ENCODE assay signal across 8 cellular contexts in the genomic region with DNA sequence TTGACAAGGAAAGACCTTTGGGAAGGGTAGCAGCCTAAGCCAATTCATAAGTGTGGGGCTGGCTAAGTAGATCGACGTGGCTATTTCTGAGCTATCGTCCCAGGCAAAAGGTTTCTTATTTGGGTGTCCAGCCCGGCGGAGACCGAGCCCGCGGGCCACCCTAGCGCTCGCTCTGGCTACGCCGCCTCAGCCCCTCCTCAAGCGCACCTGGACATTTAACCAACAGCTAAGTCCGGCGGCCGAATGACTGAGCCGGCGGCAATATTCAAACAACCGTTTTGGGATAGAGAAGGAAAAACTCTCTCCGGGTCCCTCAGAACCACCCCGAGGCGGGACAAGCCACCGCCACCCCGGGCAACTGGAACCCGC. TPM values are rescaled to one million over a fixed set of nuclear protein-coding genes. Genes with fewer than 3 reads are reported as not detected.
A peak's percentile ranks its signal among the peaks of the same experiment; 100 is the strongest.
DNase-seq lines count a peak whose midpoint lies in the region; ATAC-seq and TF ChIP-seq lines count a peak whose summit lies in the region.

No MANE protein-coding gene starts in this region.

- H3K4me2 ChIP-seq in mammary epithelial cell (ENCODE audit: insufficient read depth, low read depth, low read length) = peak overlapping the region; percentile 88

- H3K27me3 ChIP-seq in mammary epithelial cell (ENCODE audit: insufficient read depth, low read length) = no peaks in the 10 kb centered on the region
- no peaks in the 10 kb centered on the region for H3K27me3 ChIP-seq in layer of hippocampus (ENCODE audit: control insufficient read depth, insufficient read depth, low read length)

- ATAC-seq in HG02571 (IDR thresholded peaks at IDR 0.05; ENCODE audit: unreplicated experiment) = peak; percentile 26
- ATAC-seq in stimulated activated naive B cell treated with anti-CD40 and anti-IgM and Interleukin-4, amounts not matched to agents 10 μg/mL and 1 μg/mL and 100 μg/mL, for 72 hours (replicated peaks) = peak; percentile 30 to 35

- no peak for TF ChIP-seq CTCF in mammary epithelial cell (conservative IDR thresholded peaks at IDR 0.05 in 1 of 2, IDR thresholded peaks at IDR 0.05 in 1 of 2; ENCODE audit: extremely low read depth in 1 of 2, insufficient read depth in 1 of 2, low read depth in 1 of 2, low read length in 2 of 2)
- no peak for TF ChIP-seq CTCF in GM20000 (IDR thresholded peaks at IDR 0.05; ENCODE audit: extremely low read depth, missing control alignments)

- peak overlapping the region; percentile 85 for H3K27ac ChIP-seq in mammary epithelial cell (ENCODE audit: insufficient read depth, low read depth, low read length)
- peak overlapping the region; percentile 90 for H3K27ac ChIP-seq in layer of hippocampus (ENCODE audit: low read depth, low read length)

- peak overlapping the region; percentile 89 to 90 for H3K4me3 Mint-ChIP-seq in stimulated activated naive B cell treated with anti-CD40 and anti-IgM and Interleukin-4, amounts not matched to agents 10 μg/mL and 1 μg/mL and 100 μg/mL, for 72 hours

- H3K4me1 Mint-ChIP-seq in stimulated activated naive B cell treated with anti-CD40 and anti-IgM and Interleukin-4, amounts not matched to agents 10 μg/mL and 1 μg/mL and 100 μg/mL, for 72 hours = peaks cover 17 to 57% of the 10 kb centered on the region in 2 donors

- no peaks in the 10 kb centered on the region for H3K9me3 ChIP-seq in mammary epithelial cell (replicated peaks; ENCODE audit: insufficient read depth, low read length)

- peaks cover 37% of the 10 kb centered on the region for H3K79me2 ChIP-seq in mammary epithelial cell (ENCODE audit: insufficient read depth, low read length)

- peak overlapping the region; percentile 64 to 89 (median 72) for H3K4me3 ChIP-seq in mammary epithelial cell (replicated peaks in 1 of 3; ENCODE audit: insufficient read depth in 1 of 3, low read depth in 2 of 3, low read length in 3 of 3)

- DNase-seq in NCI-H1417 (lab: John Stamatoyannopoulos, UW) (peak in 2 of 3 experiments; percentile 80), NCI-H1417 treated with DMSO at 0.1 percent for 48 hours (lab: John Stamatoyannopoulos, UW) (no peak), NCI-H146 (lab: John Stamatoyannopoulos, UW) (peak; percentile 64), mammary epithelial cell (peak; percentile 46), GM20000 (ENCODE audit: low spot score) (no peak)
- DNase-seq in stimulated activated naive B cell treated with anti-CD40 and anti-IgM and Interleukin-4, amounts not matched to agents 10 μg/mL and 1 μg/mL and 100 μg/mL, for 72 hours = no peak

- in situ Hi-C loops in mammary epithelial cell (cut with MboI; ENCODE audit: low sequenced_read_pairs in 2 of 2) = no loop called here

- H3K36me3 Mint-ChIP-seq in stimulated activated naive B cell treated with anti-CD40 and anti-IgM and Interleukin-4, amounts not matched to agents 10 μg/mL and 1 μg/mL and 100 μg/mL, for 72 hours = peaks cover 4 to 5% of the 10 kb centered on the region in 2 donors

- CTCF ChIA-PET in mammary epithelial cell (lab: Charles Lee; ENCODE audit: low non-redundant PET) = interaction anchor here (0.6 to 1.2 kb wide), 15 partner anchors 10 to 1782 kb away, joined by 3 to 6 read pairs (median 4); no protein-coding TSS in a partner anchor

- intact Hi-C loops in mammary epithelial cell (cut with micrococcal nuclease) = loop anchor here (1.0 to 2.0 kb wide), 3 partner anchors 26 to 54 kb away; no protein-coding TSS in a partner anchor

- no peaks in the 10 kb centered on the region for H3K36me3 ChIP-seq in mammary epithelial cell (ENCODE audit: insufficient read depth, low read length)

- peaks cover 9% of the 10 kb centered on the region for H3K4me1 ChIP-seq in mammary epithelial cell (ENCODE audit: insufficient read depth, low read length)

- H3K9ac ChIP-seq in mammary epithelial cell (ENCODE audit: insufficient read depth, low read length) = peak overlapping the region; percentile 88

- no TSS peak for BruUV-seq in mammary epithelial cell (replicated peaks; lab: Mats Ljungman, UMichigan)

- H2AFZ ChIP-seq in mammary epithelial cell (ENCODE audit: low read depth, low read length) = peak overlapping the region; percentile 98

- dilution Hi-C loops in mammary epithelial cell (cut with HindIII; ENCODE audit: low sequenced_read_pairs) = no loop called here

- 6% methylated on average over 19 of the region's 25 CpGs for WGBS in mammary epithelial cell (ENCODE audit: low coverage, missing lambda C conversion rate)

- no peaks in the 10 kb centered on the region for H4K20me1 ChIP-seq in mammary epithelial cell (ENCODE audit: insufficient read depth, low read length)

- H3K27ac Mint-ChIP-seq in stimulated activated naive B cell treated with anti-CD40 and anti-IgM and Interleukin-4, amounts not matched to agents 10 μg/mL and 1 μg/mL and 100 μg/mL, for 72 hours = peak overlapping the region; percentile 98

- peaks cover 0 to 4% of the 10 kb centered on the region in 2 donors for H3K9me3 Mint-ChIP-seq in stimulated activated naive B cell treated with anti-CD40 and anti-IgM and Interleukin-4, amounts not matched to agents 10 μg/mL and 1 μg/mL and 100 μg/mL, for 72 hours

- H3K27me3 Mint-ChIP-seq in stimulated activated naive B cell treated with anti-CD40 and anti-IgM and Interleukin-4, amounts not matched to agents 10 μg/mL and 1 μg/mL and 100 μg/mL, for 72 hours = no peaks in the 10 kb centered on the region

RNA-seq across cellular contexts. Expression of a gene that starts 0.5 kb away (rescaled TPM):
- 10 to 100 TPM; 45.7 to 58.2 TPM for total RNA-seq in mammary epithelial cell
- 16.2 TPM for polyA plus RNA-seq in mammary epithelial cell
- 9.1 TPM for polyA minus RNA-seq in mammary epithelial cell

RNA-seq across cellular contexts. Expression of a gene that starts 27.9 kb away (rescaled TPM):
- total RNA-seq in mammary epithelial cell = not detected
- polyA plus RNA-seq in mammary epithelial cell = not detected
- polyA minus RNA-seq in mammary epithelial cell = not detected

Comparison
In these comparisons a context has a peak if more than half of its experiments do, and no peak if none do; other contexts are left out.
1. DNase-seq: peak in NCI-H1417 (2 of 3), NCI-H146 (single experiment) and mammary epithelial cell (single experiment); none in NCI-H1417 treated with DMSO at 0.1 percent for 48 hours (single experiment), stimulated activated naive B cell treated with anti-CD40 and anti-IgM and Interleukin-4, amounts not matched to agents 10 μg/mL and 1 μg/mL and 100 μg/mL, for 72 hours (single experiment) and GM20000 (single experiment).